In genomic region chr6:24774696-24775519, GRCh38 we compare ENCODE assay signal across 1 cellular context.
TF ChIP-seq lines count a peak whose summit lies in the region.

GMNN (plus strand) TSS chr6:24774937; CDS start chr6:24777247, 2,310 bp downstream.

TF ChIP-seq in K562, 482 proteins besides CTCF, POLR2A, EP300 and RAD21 (continued from another document and continues in another):
- TF ChIP-seq ZNF282 (CRISPR knock-in tag; IDR thresholded peaks at IDR 0.05) (peak; percentile 71; the same call in 1 of the 2 replicates), ZNF407 (IDR thresholded peaks at IDR 0.05; ENCODE audit: low read depth) (no peak), ZNF12 (CRISPR knock-in tag; IDR thresholded peaks at IDR 0.05) (peak; percentile 84), BRCA1 (IDR thresholded peaks at IDR 0.05) (no peak), BRCA1 (CRISPR knock-in tag; IDR thresholded peaks at IDR 0.05) (no peak), RBM17 (IDR thresholded peaks at IDR 0.05; ENCODE audit: borderline replicate concordance, low read depth, low read length) (no peak), RNF219 (CRISPR knock-in tag; IDR thresholded peaks at IDR 0.05) (no peak), MECOM (CRISPR knock-in tag; IDR thresholded peaks at IDR 0.05) (no peak), NR2C1 (IDR thresholded peaks at IDR 0.05) (peak; percentile 97), NR2C1 (tag; IDR thresholded peaks at IDR 0.05) (peak; percentile 98), NR2C2 (CRISPR knock-in tag; IDR thresholded peaks at IDR 0.05) (peak; percentile 91), NR2C2 (tag; IDR thresholded peaks at IDR 0.05) (peak; percentile 99), CHD7 (IDR thresholded peaks at IDR 0.05; ENCODE audit: low read depth, low read length) (no peak), NKRF (IDR thresholded peaks at IDR 0.05; ENCODE audit: borderline replicate concordance) (peak; percentile 98), THAP7 (CRISPR knock-in tag; IDR thresholded peaks at IDR 0.05) (no peak), ZNF79 (CRISPR knock-in tag; IDR thresholded peaks at IDR 0.05; ENCODE audit: low read depth) (no peak), SRF (CRISPR knock-in tag; IDR thresholded peaks at IDR 0.05) (peak; percentile 7 to 40; a peak in 2 of 4 replicates), FOXP1 (CRISPR knock-in tag; IDR thresholded peaks at IDR 0.05) (peak; percentile 90), EHMT2 (IDR thresholded peaks at IDR 0.05) (no peak), JUNB (CRISPR knock-in tag; conservative IDR thresholded peaks at IDR 0.05) (no peak), PML (IDR thresholded peaks at IDR 0.05; ENCODE audit: low read length) (peak; percentile 79), CBX2 (IDR thresholded peaks at IDR 0.05; ENCODE audit: insufficient read depth, low read length, poor library complexity, severe bottlenecking) (no peak), ATF1 (CRISPR knock-in tag; IDR thresholded peaks at IDR 0.05) (no peak), ATF1 (tag; IDR thresholded peaks at IDR 0.05) (peak; percentile 95), NFYB (IDR thresholded peaks at IDR 0.05; ENCODE audit: extremely low read depth, insufficient read length) (peak; percentile 71), GABPB1 (CRISPR knock-in tag; IDR thresholded peaks at IDR 0.05) (peak; percentile 81), HBP1 (CRISPR knock-in tag; IDR thresholded peaks at IDR 0.05) (peak; percentile 82; the same call in 1 of the 2 replicates)
